In the genomic region with DNA sequence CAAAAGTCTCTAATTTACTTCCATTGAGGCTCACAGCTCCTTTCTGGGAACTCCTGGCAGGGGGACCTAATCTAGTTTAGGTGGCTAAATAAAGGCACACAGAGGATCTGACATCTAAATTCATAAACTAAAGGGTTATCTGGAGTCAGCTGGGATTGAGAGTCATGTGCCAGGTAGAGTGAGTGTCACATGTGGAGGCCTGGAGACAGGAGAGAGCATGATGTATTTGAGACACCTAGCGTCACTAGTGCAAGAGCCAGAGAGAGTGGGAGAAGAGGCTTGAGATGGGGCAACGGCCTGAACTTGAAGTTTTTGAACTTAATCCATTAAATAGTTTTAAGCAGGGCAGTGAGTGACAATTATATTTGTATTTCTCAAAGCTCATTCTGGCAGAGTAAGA, we compare ENCODE assay signal across 24 cellular contexts.
DNase-seq lines count a peak whose midpoint lies in the region; ATAC-seq and TF ChIP-seq lines count a peak whose summit lies in the region.
"Had no signal": no experiment of that assay in that cellular context is flagged by ENCODE, and none has a peak within 500 bp of the region (broad histone marks: within the 10 kb centered on the region; RNA-seq: fewer than 3 reads in every experiment).

No MANE protein-coding gene starts in this region.

- no peak overlapping the region for H3K4me3 Mint-ChIP-seq in osteocyte (ENCODE audit: unreplicated experiment)
- H3K4me3 Mint-ChIP-seq: CD14-positive monocyte; CD4-positive, alpha-beta memory T cell; CD4-positive, CD25-positive, alpha-beta regulatory T cell; CD8-positive, alpha-beta memory T cell had no signal

- peaks cover 0 to 9% (median 0%) of the 10 kb centered on the region in 12 donors for H3K4me1 ChIP-seq in heart left ventricle
- H3K4me1 ChIP-seq in right atrium auricular region, result no peaks in the 10 kb centered on the region
- H3K4me1 ChIP-seq: BE2C, BLaER1 had no signal

- intact Hi-C loops in heart left ventricle (cut with DNase I), result no loop called here
- intact Hi-C loops in Right ventricle myocardium inferior (cut with DNase I), result no loop called here
- intact Hi-C loops in left ventricle myocardium superior (cut with micrococcal nuclease), result no loop called here

- TF ChIP-seq CTCF in heart left ventricle (IDR thresholded peaks at IDR 0.05), result no peak
- no peak for TF ChIP-seq CTCF in right atrium auricular region (IDR thresholded peaks at IDR 0.05)
- no peak for TF ChIP-seq CTCF in osteocyte (IDR thresholded peaks at IDR 0.05)

- WGBS in heart left ventricle, 4 donors, result 59 to 66% (median 63%) methylated on average over 2 of the region's 2 CpGs

- ATAC-seq in heart left ventricle (peak; percentile 24 to 65 (median 58)), Right ventricle myocardium inferior (no peak), left ventricle myocardium superior (peak; percentile 74)
- ATAC-seq: GM12878 had no signal

- H3K9me3 ChIP-seq in heart left ventricle (no peaks in the 10 kb centered on the region), right atrium auricular region (no peaks in the 10 kb centered on the region)
- H3K9me3 ChIP-seq: BE2C had no signal

- H3K27ac ChIP-seq in heart left ventricle (no peak overlapping the region), right atrium auricular region (no peak overlapping the region)
- H3K27ac ChIP-seq: BLaER1 had no signal

- no peak for TF ChIP-seq POLR2A in heart left ventricle (IDR thresholded peaks at IDR 0.05)

- peaks cover 72% of the 10 kb centered on the region for H3K36me3 Mint-ChIP-seq in osteocyte (ENCODE audit: unreplicated experiment)

- peaks cover 2% of the 10 kb centered on the region for H3K4me1 Mint-ChIP-seq in osteocyte (ENCODE audit: unreplicated experiment)
- H3K4me1 Mint-ChIP-seq: CD14-positive monocyte; CD8-positive, alpha-beta memory T cell had no signal

- H3K4me3 ChIP-seq in heart left ventricle (no peak overlapping the region), right atrium auricular region (no peak overlapping the region)
- H3K4me3 ChIP-seq: BLaER1, GM12878 had no signal

- H3K27me3 Mint-ChIP-seq in osteocyte (ENCODE audit: unreplicated experiment), result no peaks in the 10 kb centered on the region
- H3K27me3 Mint-ChIP-seq: CD4-positive, alpha-beta memory T cell; CD4-positive, CD25-positive, alpha-beta regulatory T cell; CD8-positive, alpha-beta memory T cell had no signal

- H3K36me3 ChIP-seq in heart left ventricle (peaks cover 0 to 82% (median 31%) of the 10 kb centered on the region in 9 donors), right atrium auricular region (peaks cover 32% of the 10 kb centered on the region)

- H3K9me3 Mint-ChIP-seq in osteocyte (ENCODE audit: unreplicated experiment), result no peaks in the 10 kb centered on the region

- H3K27me3 ChIP-seq in heart left ventricle (no peaks in the 10 kb centered on the region), right atrium auricular region (no peaks in the 10 kb centered on the region)
- H3K27me3 ChIP-seq: BE2C, BLaER1 had no signal

- peak overlapping the region; percentile 71 for H3K27ac Mint-ChIP-seq in osteocyte (ENCODE audit: unreplicated experiment)
- H3K27ac Mint-ChIP-seq: CD4-positive, alpha-beta memory T cell; CD4-positive, CD25-positive, alpha-beta regulatory T cell had no signal

- DNase-seq in heart left ventricle, result no peak
- DNase-seq in Right ventricle myocardium inferior (ENCODE audit: missing footprints), result no peak
- no peak for DNase-seq in left ventricle myocardium superior
- DNase-seq in right atrium auricular region (ENCODE audit: low spot score), result no peak
- no peak for DNase-seq in osteocyte (ENCODE audit: extremely low spot score, unreplicated experiment)
- no peak for DNase-seq in RPMI8226
- DNase-seq: 8988T; ACHN; BE2C; C1 segment of cervical spinal cord; CD4-positive, alpha-beta memory T cell; CD4-positive, CD25-positive, alpha-beta regulatory T cell; CD8-positive, alpha-beta memory T cell; COR-L47; DMS 273 treated with DMSO at 0.1 percent for 48 hours; DMS153; DMS53; DMS79; DND-41; EL; GDM1 had no signal
